ENCODE assay signal across 16 cellular contexts in genomic region chr11:125542709-125543108, GRCh38. TPM values are rescaled to one million over a fixed set of nuclear protein-coding genes. Genes with fewer than 3 reads are reported as not detected.
"Had no signal": no experiment of that assay in that cellular context is flagged by ENCODE, and none has a peak within 500 bp of the region (broad histone marks: within the 10 kb centered on the region; RNA-seq: fewer than 3 reads in every experiment).

No MANE protein-coding gene starts in this region.

- H3K9me3 ChIP-seq: esophagus squamous epithelium, psoas muscle, right lobe of liver, tibial artery had no signal

- H3K36me3 Mint-ChIP-seq: stimulated activated memory B cell treated with anti-CD40 and anti-IgM and Interleukin-4, amounts not matched to agents 10 μg/mL and 1 μg/mL and 100 μg/mL, for 72 hours had no signal

- H3K4me1 ChIP-seq: esophagus squamous epithelium, psoas muscle, right lobe of liver, spleen, tibial artery had no signal

- ATAC-seq: effector memory CD8-positive, alpha-beta T cell; naive thymus-derived CD4-positive, alpha-beta T cell; psoas muscle; right lobe of liver; stimulated activated memory B cell treated with anti-CD40 and anti-IgM and Interleukin-4, amounts not matched to agents 10 μg/mL and 1 μg/mL and 100 μg/mL, for 72 hours had no signal

- H3K4me1 Mint-ChIP-seq: naive thymus-derived CD4-positive, alpha-beta T cell; nephron progenitor cell; stimulated activated memory B cell treated with anti-CD40 and anti-IgM and Interleukin-4, amounts not matched to agents 10 μg/mL and 1 μg/mL and 100 μg/mL, for 72 hours had no signal

- H3K27ac Mint-ChIP-seq: dendritic cell treated with granulocyte-macrophage colony-stimulating factor and Interleukin-4, amounts not matched to agents 40 ng/mL and 50 ng/mL, for 4 days; effector memory CD8-positive, alpha-beta T cell; naive thymus-derived CD4-positive, alpha-beta T cell; nephron progenitor cell; stimulated activated memory B cell treated with anti-CD40 and anti-IgM and Interleukin-4, amounts not matched to agents 10 μg/mL and 1 μg/mL and 100 μg/mL, for 72 hours; stimulated activated naive CD8-positive, alpha-beta T cell treated with anti-CD3 and anti-CD28 coated beads, Interleukin-15, Interleukin-2, amounts not matched to agents 100 ng/mL and 50 ng/mL, for 24 hours had no signal

- H3K27ac ChIP-seq: esophagus squamous epithelium, psoas muscle, right lobe of liver, spleen, tibial artery had no signal

- H3K4me3 Mint-ChIP-seq: dendritic cell treated with granulocyte-macrophage colony-stimulating factor and Interleukin-4, amounts not matched to agents 40 ng/mL and 50 ng/mL, for 4 days; effector memory CD8-positive, alpha-beta T cell; naive thymus-derived CD4-positive, alpha-beta T cell; nephron progenitor cell; stimulated activated memory B cell treated with anti-CD40 and anti-IgM and Interleukin-4, amounts not matched to agents 10 μg/mL and 1 μg/mL and 100 μg/mL, for 72 hours; stimulated activated naive CD8-positive, alpha-beta T cell treated with anti-CD3 and anti-CD28 coated beads, Interleukin-15, Interleukin-2, amounts not matched to agents 100 ng/mL and 50 ng/mL, for 24 hours had no signal

- H3K4me3 ChIP-seq: esophagus squamous epithelium, psoas muscle, right lobe of liver, spleen, tibial artery had no signal

- H3K36me3 ChIP-seq: esophagus squamous epithelium, right lobe of liver, spleen, tibial artery had no signal

- DNase-seq: effector memory CD8-positive, alpha-beta T cell; esophagus squamous epithelium; foreskin fibroblast; naive thymus-derived CD4-positive, alpha-beta T cell; nephron progenitor cell; psoas muscle; retina; right lobe of liver; spleen; stimulated activated CD4-positive, alpha-beta T cell treated with anti-CD3 and anti-CD28 coated beads, Interleukin-15, amount 100 ng/mL, for 24 hours; stimulated activated CD4-positive, alpha-beta T cell treated with anti-CD3 and anti-CD28 coated beads, Interleukin-1b, Interleukin-23, amount 100 ng/mL, for 48 hours; stimulated activated CD4-positive, alpha-beta T cell treated with anti-CD3 and anti-CD28 coated beads, Interleukin-4, amount 100 ng/mL, for 24 hours; tibial artery had no signal

- H3K27me3 Mint-ChIP-seq: dendritic cell treated with granulocyte-macrophage colony-stimulating factor and Interleukin-4, amounts not matched to agents 40 ng/mL and 50 ng/mL, for 4 days; effector memory CD8-positive, alpha-beta T cell had no signal

- H3K9me3 Mint-ChIP-seq: effector memory CD8-positive, alpha-beta T cell had no signal

- H3K27me3 ChIP-seq: esophagus squamous epithelium, right lobe of liver, spleen, tibial artery had no signal

RNA-seq across cellular contexts. Expression of gene FEZ1, which starts 46.6 kb away (rescaled TPM):
- polyA plus RNA-seq: naive thymus-derived CD4-positive, alpha-beta T cell had no signal
